8 cellular contexts compared by ENCODE assay signal in genomic region chr4:4488405-4489404, GRCh38. TPM values are rescaled to one million over a fixed set of nuclear protein-coding genes. Genes with fewer than 3 reads are reported as not detected.
A peak's percentile ranks its signal among the peaks of the same experiment; 100 is the strongest.
DNase-seq lines count a peak whose midpoint lies in the region; ATAC-seq and TF ChIP-seq lines count a peak whose summit lies in the region.

No MANE protein-coding gene starts in this region.

- intact Hi-C loops in ovary (cut with DNase I) = loop anchor here in 2 of 4 donors (5.0 kb wide), 1 partner anchor 504 kb away; no protein-coding TSS in a partner anchor

- H3K4me1 ChIP-seq in foreskin keratinocyte (no peaks in the 10 kb centered on the region), ovary (ENCODE audit: insufficient read depth) (peaks cover 2% of the 10 kb centered on the region)

- H3K36me3 ChIP-seq in ovary = no peaks in the 10 kb centered on the region

- H3K27ac ChIP-seq in foreskin keratinocyte (no peak overlapping the region), ovary (no peak overlapping the region)

- H3K4me1 Mint-ChIP-seq in type B pancreatic cell (ENCODE audit: unreplicated experiment) = peaks cover 37% of the 10 kb centered on the region

- no peak for TF ChIP-seq POLR2A in ovary (IDR thresholded peaks at IDR 0.05)

- H3K27me3 ChIP-seq in foreskin keratinocyte = no peaks in the 10 kb centered on the region
- H3K27me3 ChIP-seq in ovary = no peaks in the 10 kb centered on the region

- H3K9me3 ChIP-seq in ovary = no peaks in the 10 kb centered on the region

- no peak overlapping the region for H3K4me3 ChIP-seq in ovary

- no peaks in the 10 kb centered on the region for H3K27me3 Mint-ChIP-seq in type B pancreatic cell

- no peak overlapping the region for H3K4me3 Mint-ChIP-seq in type B pancreatic cell

- no peaks in the 10 kb centered on the region for H3K9me3 Mint-ChIP-seq in type B pancreatic cell

- TF ChIP-seq EP300 in ovary (IDR thresholded peaks at IDR 0.05) = no peak

- peak; percentile 38 for ATAC-seq in HG03575 (IDR thresholded peaks at IDR 0.05; ENCODE audit: extremely low read depth, insufficient number of reproducible peaks, low FRiP score, unreplicated experiment)
- peak; percentile 93 for ATAC-seq in foreskin keratinocyte

- DNase-seq in DMS153 treated with DMSO at 0.1 percent for 48 hours (lab: John Stamatoyannopoulos, UW; ENCODE audit: unreplicated experiment) (peak; percentile 12), GM20000 (ENCODE audit: low spot score) (peak; percentile 59), RKO (ENCODE audit: low spot score) (peak; percentile 80), foreskin keratinocyte (peak; percentile 18 to 52), ovary (peak; percentile 70 to 82 (median 72)), type B pancreatic cell (ENCODE audit: extremely low spot score, unreplicated experiment) (no peak)
- peak; percentile 35 to 50 for DNase-seq in activated T-helper 1 cell treated with anti-CD3 and anti-CD28 coated beads, Interleukin-2, amount 50 U/mL, for 16 hours (ENCODE audit: low read depth in 1 of 2, low spot score in 1 of 2)

- 28 to 31% (median 31%) methylated on average over 6 of the region's 6 CpGs for WGBS in ovary, 3 donors

- peak; percentile 82 for TF ChIP-seq CTCF in GM20000 (IDR thresholded peaks at IDR 0.05; ENCODE audit: extremely low read depth, missing control alignments)
- TF ChIP-seq CTCF in foreskin keratinocyte (conservative IDR thresholded peaks at IDR 0.05) = peak; percentile 90
- TF ChIP-seq CTCF in ovary (IDR thresholded peaks at IDR 0.05) = peak; percentile 79 to 84 (median 79)
- peak; percentile 97 for TF ChIP-seq CTCF in type B pancreatic cell (conservative IDR thresholded peaks at IDR 0.05)

- H3K27ac Mint-ChIP-seq in type B pancreatic cell = no peak overlapping the region

- H3K36me3 Mint-ChIP-seq in type B pancreatic cell = no peaks in the 10 kb centered on the region

RNA-seq across cellular contexts. Expression of gene STX18, which starts 53.1 kb away (rescaled TPM):
- total RNA-seq in foreskin keratinocyte (20.1 and 22.7 TPM in 2 replicates), ovary (10 to 100 TPM; 22.7 to 36.9 (median 31.9) TPM), type B pancreatic cell (ENCODE audit: low replicate concordance) (28.6 and 36.7 TPM in 2 replicates)
- polyA plus RNA-seq in foreskin keratinocyte (23.4 and 23.8 TPM in 2 replicates), ovary (10 to 100 TPM; 18.1 to 61.4 TPM)
